20 cellular contexts compared by ENCODE assay signal in the genomic region with DNA sequence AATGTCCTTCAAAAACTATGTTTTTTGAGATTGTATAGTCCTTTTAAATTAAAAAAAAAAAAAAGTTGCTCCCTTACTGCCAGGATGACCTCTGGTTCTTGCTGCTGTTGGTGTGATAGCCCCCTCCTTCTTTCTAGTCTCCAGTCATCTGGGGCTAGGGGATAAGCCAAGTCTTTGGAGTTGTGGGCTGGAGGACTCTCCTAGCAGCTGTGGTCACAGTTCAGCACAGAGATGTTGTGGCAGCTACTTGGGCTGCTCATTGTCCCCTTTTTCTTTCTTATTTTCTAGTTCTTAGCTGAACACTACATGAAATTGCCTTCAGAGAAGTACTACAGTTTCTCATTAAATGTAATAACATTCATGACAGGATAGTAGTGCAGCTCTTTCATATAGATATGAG. TPM values are rescaled to one million over a fixed set of nuclear protein-coding genes. Genes with fewer than 3 reads are reported as not detected.
DNase-seq lines count a peak whose midpoint lies in the region; ATAC-seq, FAIRE-seq and TF ChIP-seq lines count a peak whose summit lies in the region.
"Had no signal": no experiment of that assay in that cellular context is flagged by ENCODE, and none has a peak within 500 bp of the region (broad histone marks: within the 10 kb centered on the region; RNA-seq: fewer than 3 reads in every experiment).

No MANE protein-coding gene starts in this region.

- H3K9me3 Mint-ChIP-seq in activated naive CD8-positive, alpha-beta T cell treated with anti-CD3 and anti-CD28 coated beads for 36 hours, result peaks cover 3% of the 10 kb centered on the region

- H3K27ac Mint-ChIP-seq in activated naive CD8-positive, alpha-beta T cell treated with anti-CD3 and anti-CD28 coated beads for 36 hours, result peak overlapping the region; percentile 36
- H3K27ac Mint-ChIP-seq: activated CD4-positive, alpha-beta T cell treated with anti-CD3 and anti-CD28 coated beads for 36 hours; progenitor cell of endocrine pancreas; type B pancreatic cell had no signal

- H3K4me2 ChIP-seq in BLaER1 treated with 17β-estradiol and CSF1 and Interleukin-3, amounts not matched to agents 10 nM and 100 nM, result peak overlapping the region; percentile 29 to 76 (median 61); a peak in 16 of 22 replicates
- H3K4me2 ChIP-seq in keratinocyte (ENCODE audit: control insufficient read depth, extremely low read depth, insufficient read depth, low read depth, low read length), result peak overlapping the region; percentile 13
- no peak overlapping the region for H3K4me2 ChIP-seq in trophoblast cell (ENCODE audit: low read length)

- H3K23ac ChIP-seq in trophoblast cell (ENCODE audit: low read length), result no peak overlapping the region

- peaks cover 16 to 59% (median 35%) of the 10 kb centered on the region in 11 experiments for H3K36me3 ChIP-seq in BLaER1 treated with 17β-estradiol and CSF1 and Interleukin-3, amounts not matched to agents 10 nM and 100 nM
- H3K36me3 ChIP-seq in keratinocyte (ENCODE audit: control insufficient read depth in 2 of 2, extremely low read depth in 1 of 2, insufficient read depth in 2 of 2, low read length in 2 of 2), result peaks cover 0 to 2% of the 10 kb centered on the region in 2 experiments
- no peaks in the 10 kb centered on the region for H3K36me3 ChIP-seq in trophoblast cell (ENCODE audit: control insufficient read depth in 1 of 2, insufficient read depth in 2 of 2, low read length in 2 of 2)

- no peak overlapping the region for H4K91ac ChIP-seq in trophoblast cell (ENCODE audit: low read depth, low read length)

- H3K4me3 Mint-ChIP-seq in activated naive CD8-positive, alpha-beta T cell treated with anti-CD3 and anti-CD28 coated beads for 36 hours, result no peak overlapping the region
- H3K4me3 Mint-ChIP-seq: activated CD4-positive, alpha-beta T cell treated with anti-CD3 and anti-CD28 coated beads for 36 hours; neural crest cell; type B pancreatic cell had no signal

- H3K9me1 ChIP-seq in keratinocyte (ENCODE audit: control insufficient read depth, extremely low read depth, insufficient read depth, low read length), result no peaks in the 10 kb centered on the region

- peaks cover 0 to 29% (median 0%) of the 10 kb centered on the region in 11 experiments; a peak in 5 of 22 replicates for H4K20me1 ChIP-seq in BLaER1 treated with 17β-estradiol and CSF1 and Interleukin-3, amounts not matched to agents 10 nM and 100 nM
- H4K20me1 ChIP-seq in keratinocyte (ENCODE audit: control insufficient read depth, extremely low read depth, insufficient read depth, low read length), result no peaks in the 10 kb centered on the region

- H3K4me3 ChIP-seq in BLaER1 treated with 17β-estradiol and CSF1 and Interleukin-3, amounts not matched to agents 10 nM and 100 nM, result no peak overlapping the region
- H3K4me3 ChIP-seq in keratinocyte (ENCODE audit: control insufficient read depth in 2 of 3, extremely low read depth in 1 of 3, insufficient read depth in 2 of 3, low read depth in 1 of 3, low read length in 3 of 3), result no peak overlapping the region
- no peak overlapping the region for H3K4me3 ChIP-seq in dorsolateral prefrontal cortex
- H3K4me3 ChIP-seq in trophoblast cell (ENCODE audit: low read depth, low read length), result no peak overlapping the region

- peak; percentile 17 for FAIRE-seq in GM12892 (lab: Jason Lieb, UNC)
- FAIRE-seq in keratinocyte (lab: Jason Lieb, UNC), result no peak
- FAIRE-seq in RCC 7860 (lab: Jason Lieb, UNC), result no peak
- FAIRE-seq: TTC549 had no signal

- peaks cover 22 to 49% (median 40%) of the 10 kb centered on the region in 11 experiments for H3K9me3 ChIP-seq in BLaER1 treated with 17β-estradiol and CSF1 and Interleukin-3, amounts not matched to agents 10 nM and 100 nM (replicated peaks in 1 of 11)
- H3K9me3 ChIP-seq in keratinocyte (ENCODE audit: control insufficient read depth, low read depth, low read length), result no peaks in the 10 kb centered on the region
- no peaks in the 10 kb centered on the region for H3K9me3 ChIP-seq in trophoblast cell (ENCODE audit: insufficient read depth, low read depth, low read length)

- H3K9ac ChIP-seq in BLaER1 treated with 17β-estradiol and CSF1 and Interleukin-3, amounts not matched to agents 10 nM and 100 nM, result no peak overlapping the region
- no peak overlapping the region for H3K9ac ChIP-seq in keratinocyte (ENCODE audit: control insufficient read depth, extremely low read depth, insufficient read depth, low read length)
- H3K9ac ChIP-seq in trophoblast cell (ENCODE audit: low read length), result no peak overlapping the region

- no peak for ATAC-seq in HG02870 (IDR thresholded peaks at IDR 0.05; ENCODE audit: unreplicated experiment)
- ATAC-seq: HCT116, left colon had no signal

- no peak overlapping the region for H4K12ac ChIP-seq in trophoblast cell (ENCODE audit: low read depth, low read length)

- H3K27ac ChIP-seq in BLaER1 treated with 17β-estradiol and CSF1 and Interleukin-3, amounts not matched to agents 10 nM and 100 nM, result peak overlapping the region in 7 of 11 experiments; percentile 11 to 65 (median 23); a peak in 9 of 22 replicates
- H3K27ac ChIP-seq in keratinocyte (ENCODE audit: control insufficient read depth, insufficient read depth, low read length), result peak overlapping the region; percentile 70
- no peak overlapping the region for H3K27ac ChIP-seq in dorsolateral prefrontal cortex
- H3K27ac ChIP-seq in trophoblast cell (ENCODE audit: low read depth, low read length), result no peak overlapping the region

- no peak overlapping the region for H2AFZ ChIP-seq in keratinocyte (ENCODE audit: control insufficient read depth, low read length)
- H2AFZ ChIP-seq in trophoblast cell (ENCODE audit: insufficient read depth, low read length, poor library complexity), result no peak overlapping the region

- H3K4me1 ChIP-seq in BLaER1 treated with 17β-estradiol and CSF1 and Interleukin-3, amounts not matched to agents 10 nM and 100 nM, result peaks cover 29 to 84% (median 46%) of the 10 kb centered on the region in 10 experiments
- peaks cover 53% of the 10 kb centered on the region for H3K4me1 ChIP-seq in keratinocyte (ENCODE audit: control insufficient read depth, extremely low read depth, insufficient read depth, low read length)
- peaks cover 2 to 6% of the 10 kb centered on the region in 2 experiments for H3K4me1 ChIP-seq in trophoblast cell (ENCODE audit: control insufficient read depth in 1 of 2, insufficient read depth in 2 of 2, low read length in 2 of 2)

- no peaks in the 10 kb centered on the region for H3K27me3 Mint-ChIP-seq in activated naive CD8-positive, alpha-beta T cell treated with anti-CD3 and anti-CD28 coated beads for 36 hours
- H3K27me3 Mint-ChIP-seq: activated CD4-positive, alpha-beta T cell treated with anti-CD3 and anti-CD28 coated beads for 36 hours; progenitor cell of endocrine pancreas; type B pancreatic cell had no signal

- TF ChIP-seq POLR2A in GM12892 (IDR thresholded peaks at IDR 0.05; ENCODE audit: low read depth, low read length), result no peak

- H3K79me2 ChIP-seq in keratinocyte (ENCODE audit: control insufficient read depth, insufficient read depth, low read length) (peaks cover 12% of the 10 kb centered on the region), trophoblast cell (ENCODE audit: control insufficient read depth, insufficient read depth, low read length, poor library complexity) (no peaks in the 10 kb centered on the region)

- no peak overlapping the region for H2BK12ac ChIP-seq in trophoblast cell (ENCODE audit: low read length)

- peaks cover 75% of the 10 kb centered on the region for H3K36me3 Mint-ChIP-seq in activated naive CD8-positive, alpha-beta T cell treated with anti-CD3 and anti-CD28 coated beads for 36 hours

- H2BK5ac ChIP-seq in trophoblast cell (ENCODE audit: low read depth, low read length, poor library complexity), result no peak overlapping the region

- H2BK120ac ChIP-seq in trophoblast cell (ENCODE audit: insufficient read depth, low read length, poor library complexity), result no peak overlapping the region

- H3K79me1 ChIP-seq in trophoblast cell (ENCODE audit: low read length), result peaks cover 2% of the 10 kb centered on the region

- no peak overlapping the region for H3K18ac ChIP-seq in trophoblast cell (ENCODE audit: low read length)

- dilution Hi-C loops in keratinocyte (cut with MboI; ENCODE audit: extremely low pct_ligation_motif_present, low sequenced_read_pairs), result no loop called here

- intact Hi-C loops in dorsolateral prefrontal cortex (cut with DNase I), result no loop called here

- H4K8ac ChIP-seq in trophoblast cell (ENCODE audit: low read depth, low read length), result no peak overlapping the region

- no peak overlapping the region for H3K14ac ChIP-seq in trophoblast cell (ENCODE audit: low read length)

- no peaks in the 10 kb centered on the region for H3K27me3 ChIP-seq in BLaER1 treated with 17β-estradiol and CSF1 and Interleukin-3, amounts not matched to agents 10 nM and 100 nM
- H3K27me3 ChIP-seq in keratinocyte (ENCODE audit: control insufficient read depth, extremely low read depth, insufficient read depth, low read length), result no peaks in the 10 kb centered on the region
- no peaks in the 10 kb centered on the region for H3K27me3 ChIP-seq in dorsolateral prefrontal cortex
- H3K27me3 ChIP-seq in trophoblast cell (ENCODE audit: insufficient read depth, low read length), result no peaks in the 10 kb centered on the region

- TF ChIP-seq CTCF in keratinocyte (optimal IDR thresholded peaks at IDR 0.05 in 1 of 3, IDR thresholded peaks at IDR 0.05 in 1 of 3, conservative IDR thresholded peaks at IDR 0.05 in 1 of 3; ENCODE audit: extremely low read depth in 1 of 3, insufficient read depth in 2 of 3, low read length in 3 of 3), result no peak
- TF ChIP-seq CTCF in dorsolateral prefrontal cortex (IDR thresholded peaks at IDR 0.05 in 54 of 56, conservative IDR thresholded peaks at IDR 0.05 in 2 of 56; ENCODE audit: low read depth in 1 of 56, partially characterized antibody in 56 of 56), result no peak

- H3K4me1 Mint-ChIP-seq in activated naive CD8-positive, alpha-beta T cell treated with anti-CD3 and anti-CD28 coated beads for 36 hours, result peaks cover 69% of the 10 kb centered on the region

- no peak overlapping the region for H3K4ac ChIP-seq in trophoblast cell (ENCODE audit: low read depth, low read length)

- no peak overlapping the region for H2AK5ac ChIP-seq in trophoblast cell (ENCODE audit: low read length)

- DNase-seq in GM12892 (ENCODE audit: insufficient read length) (no peak), keratinocyte (ENCODE audit: low read depth, low spot score) (no peak), dorsolateral prefrontal cortex (no peak), trophoblast cell (no peak), RCC 7860 (ENCODE audit: low spot score) (no peak)
- no peak for DNase-seq in activated naive CD8-positive, alpha-beta T cell treated with anti-CD3 and anti-CD28 coated beads for 36 hours
- DNase-seq: activated CD8-positive, alpha-beta memory T cell treated with anti-CD3 and anti-CD28 coated beads, Interleukin-2, amount 50 U/mL, for 4 hours; cerebellar nuclear complex; left colon; midbrain; NCI-H524 treated with DMSO at 0.1 percent for 48 hours; SW 1271 had no signal

RNA-seq across cellular contexts. Expression of a gene that starts 39.2 kb away (rescaled TPM):
- polyA plus RNA-seq in GM12892 (2012; ENCODE audit: missing spikeins), result 10.3 TPM
- total RNA-seq in activated naive CD8-positive, alpha-beta T cell treated with anti-CD3 and anti-CD28 coated beads for 36 hours, result 1 to 10 TPM; 9.3 to 9.4 TPM
- polyA plus RNA-seq in keratinocyte, result 4.6 to 7.7 TPM (median 7.0 TPM) in 3 replicates
- polyA plus RNA-seq in keratinocyte (2011; ENCODE audit: low read depth), result 1.4 TPM
- polyA plus RNA-seq in keratinocyte (2011; cell fraction: cytosol; rRNA removed), result 3.8 and 6.4 TPM in 2 replicates
- 11.2 and 11.8 TPM in 2 replicates for polyA plus RNA-seq in keratinocyte (2011; cell fraction: nucleus; rRNA removed)
- polyA plus RNA-seq in keratinocyte (2012; ENCODE audit: low replicate concordance), result 3.7 and 5.2 TPM in 2 replicates
- polyA minus RNA-seq in keratinocyte, result 4.9 to 9.7 TPM (median 8.8 TPM) in 3 replicates
- 3.5 TPM for polyA minus RNA-seq in keratinocyte (2011; cell fraction: cytosol; rRNA and poly(A)+ RNA removed)
- 9.9 and 14.8 TPM in 2 replicates for polyA minus RNA-seq in keratinocyte (2011; cell fraction: nucleus; rRNA and poly(A)+ RNA removed)
- total RNA-seq in dorsolateral prefrontal cortex, result 10 to 100 TPM; 12.8 to 48.9 (median 28.4) TPM
- 5.0 and 5.7 TPM in 2 replicates for polyA plus RNA-seq in trophoblast cell (2013)

RNA-seq across cellular contexts. Expression of a gene that starts 48.8 kb away (rescaled TPM):
- polyA plus RNA-seq in GM12892 (2012; ENCODE audit: missing spikeins), result 73.7 TPM
- total RNA-seq in activated naive CD8-positive, alpha-beta T cell treated with anti-CD3 and anti-CD28 coated beads for 36 hours, result 100 to 1,000 TPM; 231 to 239 TPM
- polyA plus RNA-seq in keratinocyte, result 26.4 to 34.6 TPM (median 31.2 TPM) in 3 replicates
- 53.6 TPM for polyA plus RNA-seq in keratinocyte (2011; ENCODE audit: low read depth)
- 42.9 and 50.0 TPM in 2 replicates for polyA plus RNA-seq in keratinocyte (2011; cell fraction: cytosol; rRNA removed)
- polyA plus RNA-seq in keratinocyte (2011; cell fraction: nucleus; rRNA removed), result 27.8 and 33.4 TPM in 2 replicates
- 22.4 and 27.3 TPM in 2 replicates for polyA plus RNA-seq in keratinocyte (2012; ENCODE audit: low replicate concordance)
- 6.6 to 27.2 TPM (median 24.0 TPM) in 3 replicates for polyA minus RNA-seq in keratinocyte
- 77.3 TPM for polyA minus RNA-seq in keratinocyte (2011; cell fraction: cytosol; rRNA and poly(A)+ RNA removed)
- 18.4 and 30.9 TPM in 2 replicates for polyA minus RNA-seq in keratinocyte (2011; cell fraction: nucleus; rRNA and poly(A)+ RNA removed)
- 10 to 100 TPM; 22.5 to 54.3 (median 36.0) TPM for total RNA-seq in dorsolateral prefrontal cortex
- polyA plus RNA-seq in trophoblast cell (2013), result 72.5 and 74.2 TPM in 2 replicates

Comparison
In these comparisons a context has a peak if more than half of its experiments do, and no peak if none do; other contexts are left out.
1. H3K27ac ChIP-seq: peak in BLaER1 treated with 17β-estradiol and CSF1 and Interleukin-3, amounts not matched to agents 10 nM and 100 nM (7 of 11) and keratinocyte (single experiment); none in dorsolateral prefrontal cortex (0 of 59) and trophoblast cell (single experiment).
2. RNA of a gene that starts 48.8 kb away (total RNA-seq): 231 to 239 TPM in activated naive CD8-positive, alpha-beta T cell treated with anti-CD3 and anti-CD28 coated beads for 36 hours; 22.5 to 54.3 TPM in dorsolateral prefrontal cortex; every median in the first group is over 4 times any median in the second.